9 cellular contexts compared by ENCODE assay signal in genomic region chr17:19370493-19370960, GRCh38. TPM values are rescaled to one million over a fixed set of nuclear protein-coding genes. Genes with fewer than 3 reads are reported as not detected.
DNase-seq lines count a peak whose midpoint lies in the region; ATAC-seq lines count a peak whose summit lies in the region.
"Had no signal": no experiment of that assay in that cellular context is flagged by ENCODE, and none has a peak within 500 bp of the region (broad histone marks: within the 10 kb centered on the region; RNA-seq: fewer than 3 reads in every experiment).

No MANE protein-coding gene starts in this region.

- intact Hi-C loops in activated CD4-positive, alpha-beta memory T cell treated with anti-CD3 and anti-CD28 coated beads for 36 hours (cut with micrococcal nuclease): no loop called here
- intact Hi-C loops in naive thymus-derived CD4-positive, alpha-beta T cell (cut with micrococcal nuclease): loop anchor here in 1 of 2 donors (10.0 kb wide), 1 partner anchor 516 kb away; the partner anchor contains the start of gene PRPSAP2

- H3K4me3 ChIP-seq in naive thymus-derived CD4-positive, alpha-beta T cell (ENCODE audit: low read length): peak overlapping the region; percentile 46

- ATAC-seq in GM18520 (IDR thresholded peaks at IDR 0.05; ENCODE audit: unreplicated experiment) (peak; percentile 63), HG03095 (IDR thresholded peaks at IDR 0.05; ENCODE audit: unreplicated experiment) (peak; percentile 61)
- peak; percentile 72 for ATAC-seq in naive thymus-derived CD4-positive, alpha-beta T cell

- peaks cover 37% of the 10 kb centered on the region for H3K4me1 Mint-ChIP-seq in activated CD4-positive, alpha-beta memory T cell treated with anti-CD3 and anti-CD28 coated beads for 36 hours (ENCODE audit: low read depth)
- H3K4me1 Mint-ChIP-seq in naive thymus-derived CD4-positive, alpha-beta T cell: peaks cover 14 to 59% (median 36%) of the 10 kb centered on the region in 7 donors

- no peak overlapping the region for H3K4me3 Mint-ChIP-seq in activated CD4-positive, alpha-beta memory T cell treated with anti-CD3 and anti-CD28 coated beads for 36 hours
- H3K4me3 Mint-ChIP-seq in naive thymus-derived CD4-positive, alpha-beta T cell: peak overlapping the region in 9 of 10 donors; percentile 65 to 89 (median 75)

- no peaks in the 10 kb centered on the region for H3K9me3 Mint-ChIP-seq in activated CD4-positive, alpha-beta memory T cell treated with anti-CD3 and anti-CD28 coated beads for 36 hours
- peaks cover 0 to 2% (median 0%) of the 10 kb centered on the region in 11 donors for H3K9me3 Mint-ChIP-seq in naive thymus-derived CD4-positive, alpha-beta T cell

- CTCF ChIA-PET in activated CD4-positive, alpha-beta memory T cell treated with anti-CD3 and anti-CD28 coated beads for 36 hours (lab: Charles Lee): interaction anchor here (0.7 to 1.5 kb wide), 2 partner anchors 76 to 407 kb away, joined by 3 read pairs; no protein-coding TSS in a partner anchor
- CTCF ChIA-PET in naive thymus-derived CD4-positive, alpha-beta T cell (lab: Charles Lee): interaction anchor here (0.5 kb wide), 1 partner anchor 395 kb away, joined by 3 read pairs; no protein-coding TSS in a partner anchor

- H3K9me3 ChIP-seq in naive thymus-derived CD4-positive, alpha-beta T cell (ENCODE audit: control insufficient read depth in 2 of 3, low read length in 3 of 3): no peaks in the 10 kb centered on the region

- peak overlapping the region; percentile 55 for H3K27ac Mint-ChIP-seq in activated CD4-positive, alpha-beta memory T cell treated with anti-CD3 and anti-CD28 coated beads for 36 hours
- peak overlapping the region in 6 of 9 donors; percentile 56 to 93 (median 84) for H3K27ac Mint-ChIP-seq in naive thymus-derived CD4-positive, alpha-beta T cell

- H3K27me3 ChIP-seq in naive thymus-derived CD4-positive, alpha-beta T cell (ENCODE audit: control insufficient read depth in 2 of 2, insufficient read depth in 2 of 2, low read length in 2 of 2): no peaks in the 10 kb centered on the region

- peaks cover 25 to 45% of the 10 kb centered on the region in 2 donors for H3K4me1 ChIP-seq in naive thymus-derived CD4-positive, alpha-beta T cell (ENCODE audit: control insufficient read depth in 2 of 2, insufficient read depth in 2 of 2, low read length in 2 of 2)

- H3K36me3 Mint-ChIP-seq in activated CD4-positive, alpha-beta memory T cell treated with anti-CD3 and anti-CD28 coated beads for 36 hours: no peaks in the 10 kb centered on the region
- H3K36me3 Mint-ChIP-seq in naive thymus-derived CD4-positive, alpha-beta T cell: peaks cover 0 to 13% (median 0%) of the 10 kb centered on the region in 5 donors

- POLR2A ChIA-PET in activated CD4-positive, alpha-beta memory T cell treated with anti-CD3 and anti-CD28 coated beads for 36 hours (lab: Charles Lee): no interaction called here
- POLR2A ChIA-PET in naive thymus-derived CD4-positive, alpha-beta T cell (lab: Charles Lee): interaction anchor here (0.5 kb wide), 1 partner anchor 497 kb away, joined by 4 read pairs; no protein-coding TSS in a partner anchor

- DNase-seq in activated CD4-positive, alpha-beta memory T cell treated with anti-CD3 and anti-CD28 coated beads for 36 hours: peak; percentile 48
- no peak for DNase-seq in naive thymus-derived CD4-positive, alpha-beta T cell
- DNase-seq in kidney tubule cell (ENCODE audit: low spot score) (no peak), GM19240 (ENCODE audit: insufficient read length, low spot score) (no peak), mesenteric fat pad (ENCODE audit: low spot score) (no peak), RPMI8226 (no peak)
- DNase-seq: NCI-H2081 treated with DMSO at 0.1 percent for 48 hours had no signal

- H3K27ac ChIP-seq in naive thymus-derived CD4-positive, alpha-beta T cell (ENCODE audit: low read depth, low read length): no peak overlapping the region

- H3K27me3 Mint-ChIP-seq in activated CD4-positive, alpha-beta memory T cell treated with anti-CD3 and anti-CD28 coated beads for 36 hours: no peaks in the 10 kb centered on the region
- H3K27me3 Mint-ChIP-seq in naive thymus-derived CD4-positive, alpha-beta T cell: no peaks in the 10 kb centered on the region

- H3K36me3 ChIP-seq in naive thymus-derived CD4-positive, alpha-beta T cell (ENCODE audit: control insufficient read depth in 2 of 3, insufficient read depth in 3 of 3, low read length in 3 of 3): no peaks in the 10 kb centered on the region

RNA-seq across cellular contexts. Expression of gene MAPK7, which starts 7.8 kb away (rescaled TPM):
- 10 to 100 TPM; 15.4 to 17.2 TPM for total RNA-seq in activated CD4-positive, alpha-beta memory T cell treated with anti-CD3 and anti-CD28 coated beads for 36 hours
- total RNA-seq in naive thymus-derived CD4-positive, alpha-beta T cell: 10 to 100 TPM; 18.7 to 50.5 (median 28.2) TPM
- polyA plus RNA-seq in naive thymus-derived CD4-positive, alpha-beta T cell: 10 to 100 TPM in 1 of 2 donors, 1 to 10 TPM in 1; 4.3 to 12.9 TPM
- total RNA-seq in mesenteric fat pad: 27.2 TPM

RNA-seq across cellular contexts. Expression of gene B9D1, which starts 8.0 kb away (rescaled TPM):
- 1 to 10 TPM; 7.2 to 7.6 TPM for total RNA-seq in activated CD4-positive, alpha-beta memory T cell treated with anti-CD3 and anti-CD28 coated beads for 36 hours
- 1 to 10 TPM in 4 of 5 experiments, under 1 TPM in 1; 0.58 to 5.0 (median 2.4) TPM for total RNA-seq in naive thymus-derived CD4-positive, alpha-beta T cell
- under 1 TPM in 1 of 2 donors, not detected in 1; 0.58 TPM for polyA plus RNA-seq in naive thymus-derived CD4-positive, alpha-beta T cell
- 7.5 TPM for total RNA-seq in mesenteric fat pad

RNA-seq across cellular contexts. Expression of gene MFAP4, which starts 16.5 kb away (rescaled TPM):
- total RNA-seq in activated CD4-positive, alpha-beta memory T cell treated with anti-CD3 and anti-CD28 coated beads for 36 hours: not detected
- not detected for total RNA-seq in naive thymus-derived CD4-positive, alpha-beta T cell
- not detected for polyA plus RNA-seq in naive thymus-derived CD4-positive, alpha-beta T cell
- total RNA-seq in mesenteric fat pad: 96.7 TPM

RNA-seq across cellular contexts. Expression of gene RNF112, which starts 40.5 kb away (rescaled TPM):
- under 1 TPM; 0.86 to 0.97 TPM for total RNA-seq in activated CD4-positive, alpha-beta memory T cell treated with anti-CD3 and anti-CD28 coated beads for 36 hours
- total RNA-seq in naive thymus-derived CD4-positive, alpha-beta T cell: 1 to 10 TPM in 3 of 5 experiments, under 1 TPM in 2; 0.54 to 2.3 (median 1.5) TPM
- under 1 TPM in 1 of 2 donors, not detected in 1; 0.15 TPM for polyA plus RNA-seq in naive thymus-derived CD4-positive, alpha-beta T cell
- total RNA-seq in mesenteric fat pad: 3.9 TPM

Comparison
In these comparisons a context has a peak if more than half of its experiments do, and no peak if none do; other contexts are left out.
1. RNA of gene MFAP4, which starts 16.5 kb away (total RNA-seq): 96.7 TPM in mesenteric fat pad (single experiment); not detected in naive thymus-derived CD4-positive, alpha-beta T cell and not detected in activated CD4-positive, alpha-beta memory T cell treated with anti-CD3 and anti-CD28 coated beads for 36 hours; every median in the first group is over 10 times any median in the second.
2. Peak in every context shown above with its lines, with median percentiles within 50 percentile points of each other: ATAC-seq.